ENCODE assay signal across 11 cellular contexts in genomic region chr10:119413738-119414611, GRCh38.
DNase-seq lines count a peak whose midpoint lies in the region; ATAC-seq and TF ChIP-seq lines count a peak whose summit lies in the region.
"Had no signal": no experiment of that assay in that cellular context is flagged by ENCODE, and none has a peak within 500 bp of the region (broad histone marks: within the 10 kb centered on the region; RNA-seq: fewer than 3 reads in every experiment).

No MANE protein-coding gene starts in this region.

- peak overlapping the region; percentile 46 for H4K8ac ChIP-seq in mesenchymal stem cell (ENCODE audit: low read length)

- peaks cover 0 to 4% of the 10 kb centered on the region in 2 donors for H3K4me1 ChIP-seq in esophagus (ENCODE audit: control insufficient read depth in 2 of 2, insufficient read depth in 2 of 2, low read length in 1 of 2)
- H3K4me1 ChIP-seq in mesenchymal stem cell (ENCODE audit: control insufficient read depth, insufficient read depth, low read depth, low read length) = peaks cover 47% of the 10 kb centered on the region
- H3K4me1 ChIP-seq in thyroid gland = peaks cover 48 to 57% of the 10 kb centered on the region in 2 donors

- no peak for TF ChIP-seq POLR2A in thyroid gland (IDR thresholded peaks at IDR 0.05)

- H3K14ac ChIP-seq in mesenchymal stem cell (ENCODE audit: low read length in 2 of 2) = no peak overlapping the region

- H3K23ac ChIP-seq in mesenchymal stem cell (ENCODE audit: low read length in 2 of 2) = no peak overlapping the region

- H3K9me3 ChIP-seq in esophagus (ENCODE audit: control insufficient read depth in 2 of 2, insufficient read depth in 1 of 2, low read depth in 1 of 2, low read length in 1 of 2) = no peaks in the 10 kb centered on the region
- H3K9me3 ChIP-seq in mesenchymal stem cell (ENCODE audit: control insufficient read depth, low read length) = no peaks in the 10 kb centered on the region
- H3K9me3 ChIP-seq in thyroid gland = no peaks in the 10 kb centered on the region

- WGBS in esophagus, 2 donors = 66 to 74% methylated on average over 23 of the region's 23 CpGs
- 7% methylated on average over 6 of the region's 23 CpGs for WGBS in mesenchymal stem cell
- 46 to 62% methylated on average over 19 to 22 of the region's 23 CpGs for WGBS in thyroid gland, 2 donors

- H3K4ac ChIP-seq in mesenchymal stem cell (ENCODE audit: low read depth in 1 of 2, low read length in 2 of 2) = peak overlapping the region; percentile 84 to 90

- no peak overlapping the region for H2AFZ ChIP-seq in mesenchymal stem cell (ENCODE audit: low read depth, low read length)

- H2BK12ac ChIP-seq in mesenchymal stem cell (ENCODE audit: low read length in 2 of 2) = peak overlapping the region in 1 of 2 experiments; percentile 84

- no peak overlapping the region for H3K4me2 ChIP-seq in mesenchymal stem cell (ENCODE audit: low read length, poor library complexity, severe bottlenecking)

- no peak overlapping the region for H2BK15ac ChIP-seq in mesenchymal stem cell (ENCODE audit: low read depth, poor library complexity, severe bottlenecking)

- peak overlapping the region; percentile 27 to 36 for H3K27ac ChIP-seq in esophagus (ENCODE audit: low read depth in 2 of 2, low read length in 1 of 2)
- H3K27ac ChIP-seq in mesenchymal stem cell (ENCODE audit: low read length, poor library complexity, severe bottlenecking) = no peak overlapping the region
- peak overlapping the region; percentile 75 to 95 (median 95) for H3K27ac ChIP-seq in thyroid gland

- no peak overlapping the region for H3K9ac ChIP-seq in mesenchymal stem cell (ENCODE audit: low read length)

- H3K4me3 ChIP-seq in esophagus (ENCODE audit: low read depth in 1 of 2, low read length in 2 of 2) (no peak overlapping the region), mesenchymal stem cell (ENCODE audit: insufficient read depth in 1 of 2, low read depth in 1 of 2, low read length in 2 of 2) (no peak overlapping the region), thyroid gland (replicated peaks in 1 of 3) (no peak overlapping the region)

- peak overlapping the region; percentile 97 to 99 for H3K18ac ChIP-seq in mesenchymal stem cell (ENCODE audit: low read depth in 1 of 2, low read length in 2 of 2)

- DNase-seq in NCI-H146 treated with DMSO at 0.1 percent for 48 hours (lab: John Stamatoyannopoulos, UW; ENCODE audit: unreplicated experiment) = peak; percentile 12
- peak; percentile 100 for DNase-seq in mesenchymal stem cell
- DNase-seq in thyroid gland = peak; percentile 39 to 46
- no peak for DNase-seq in T1000 (lab: John Stamatoyannopoulos, UW)
- DNase-seq in DMS79 treated with DMSO at 0.1 percent for 48 hours (lab: John Stamatoyannopoulos, UW) = no peak
- no peak for DNase-seq in SKM-1 (lab: John Stamatoyannopoulos, UW; ENCODE audit: unreplicated experiment)
- DNase-seq: GDM1, midbrain, NCI-H2171 treated with DMSO at 0.1 percent for 48 hours had no signal

- no peak overlapping the region for H2AK5ac ChIP-seq in mesenchymal stem cell (ENCODE audit: low read length, severe bottlenecking)

- intact Hi-C loops in thyroid gland (cut with DNase I) = loop anchor here (2.0 kb wide), 1 partner anchor 207 kb away; the partner anchor contains the start of gene GRK5

- peak overlapping the region; percentile 97 for H4K91ac ChIP-seq in mesenchymal stem cell (ENCODE audit: low read length)

- no peak for TF ChIP-seq CTCF in thyroid gland (IDR thresholded peaks at IDR 0.05)

- no peaks in the 10 kb centered on the region for H3K27me3 ChIP-seq in esophagus (ENCODE audit: control insufficient read depth in 1 of 2, insufficient read depth in 2 of 2, low read length in 2 of 2)
- no peaks in the 10 kb centered on the region for H3K27me3 ChIP-seq in mesenchymal stem cell (ENCODE audit: control insufficient read depth in 1 of 2, insufficient read depth in 1 of 2, low read length in 2 of 2)
- no peaks in the 10 kb centered on the region for H3K27me3 ChIP-seq in thyroid gland

- ATAC-seq in HG03457 (IDR thresholded peaks at IDR 0.05; ENCODE audit: unreplicated experiment) = no peak

- H2BK120ac ChIP-seq in mesenchymal stem cell (ENCODE audit: low read depth, low read length) = peak overlapping the region; percentile 98

- no peak overlapping the region for H2BK5ac ChIP-seq in mesenchymal stem cell (ENCODE audit: low read depth, low read length, poor library complexity, severe bottlenecking)

- peaks cover 4% of the 10 kb centered on the region for H3K79me1 ChIP-seq in mesenchymal stem cell (replicated peaks; ENCODE audit: low read length, poor library complexity, severe bottlenecking)

- H3K36me3 ChIP-seq in esophagus (ENCODE audit: control insufficient read depth in 2 of 2, insufficient read depth in 2 of 2, low read length in 1 of 2) = peaks cover 0 to under 1% of the 10 kb centered on the region in 2 donors
- peaks cover 0 to 3% of the 10 kb centered on the region in 2 experiments for H3K36me3 ChIP-seq in mesenchymal stem cell (ENCODE audit: control insufficient read depth in 1 of 2, insufficient read depth in 2 of 2, low read depth in 1 of 2, low read length in 2 of 2)
- no peaks in the 10 kb centered on the region for H3K36me3 ChIP-seq in thyroid gland

Comparison
In these comparisons a context has a peak if more than half of its experiments do, and no peak if none do; other contexts are left out.
1. DNase-seq: peak in NCI-H146 treated with DMSO at 0.1 percent for 48 hours (single experiment), mesenchymal stem cell (single experiment) and thyroid gland (2 of 2); none in T1000 (single experiment), DMS79 treated with DMSO at 0.1 percent for 48 hours (single experiment) and SKM-1 (single experiment).